Comparison of ENCODE assay signal across 8 cellular contexts in genomic region chr19:9819590-9819898, GRCh38. TPM values are rescaled to one million over a fixed set of nuclear protein-coding genes. Genes with fewer than 3 reads are reported as not detected.
DNase-seq lines count a peak whose midpoint lies in the region; ATAC-seq and TF ChIP-seq lines count a peak whose summit lies in the region.

No MANE protein-coding gene starts in this region.

- CTCF ChIA-PET in activated B cell treated with CpG ODN at 0.5 μM for 24 hours (lab: Charles Lee) = no interaction called here

- H3K9me3 Mint-ChIP-seq in activated T-cell treated with anti-CD3 and anti-CD28 coated beads, Interleukin-2, amount 50 U/mL, for 4 hours = no peaks in the 10 kb centered on the region
- H3K9me3 Mint-ChIP-seq in activated B cell treated with CpG ODN at 0.5 μM for 24 hours = peaks cover 3% of the 10 kb centered on the region

- H3K27ac ChIP-seq in iPS-18a (ENCODE audit: low read length) (no peak overlapping the region), thymus (ENCODE audit: low read depth) (peak overlapping the region; percentile 91)

- H3K4me1 Mint-ChIP-seq in activated T-cell treated with anti-CD3 and anti-CD28 coated beads, Interleukin-2, amount 50 U/mL, for 4 hours (ENCODE audit: low read depth) = peaks cover 28% of the 10 kb centered on the region
- peaks cover 24% of the 10 kb centered on the region for H3K4me1 Mint-ChIP-seq in activated B cell treated with CpG ODN at 0.5 μM for 24 hours

- no peaks in the 10 kb centered on the region for H3K27me3 ChIP-seq in iPS-18a (ENCODE audit: control insufficient read depth, insufficient read depth, low read length)
- no peaks in the 10 kb centered on the region for H3K27me3 ChIP-seq in thymus (ENCODE audit: control insufficient read depth, insufficient read depth)

- POLR2A ChIA-PET in activated B cell treated with CpG ODN at 0.5 μM for 24 hours (lab: Charles Lee) = interaction anchor here (0.6 to 1.9 kb wide), 13 partner anchors 8 to 1948 kb away, joined by 3 to 34 read pairs (median 7); partner anchors contain the start of genes ANGPTL6, PIN1, UBL5 and ZNF121

- H3K9ac ChIP-seq in iPS-18a (ENCODE audit: low read length) = no peak overlapping the region

- H3K27ac Mint-ChIP-seq in activated B cell treated with CpG ODN at 0.5 μM for 24 hours = peak overlapping the region; percentile 92

- H3K9me3 ChIP-seq in iPS-18a (ENCODE audit: control insufficient read depth, low read depth, low read length) = no peaks in the 10 kb centered on the region
- H3K9me3 ChIP-seq in thymus (ENCODE audit: control insufficient read depth) = peaks cover 5% of the 10 kb centered on the region

- H3K27me3 Mint-ChIP-seq in activated T-cell treated with anti-CD3 and anti-CD28 coated beads, Interleukin-2, amount 50 U/mL, for 4 hours (ENCODE audit: low read depth) = no peaks in the 10 kb centered on the region
- H3K27me3 Mint-ChIP-seq in activated B cell treated with CpG ODN at 0.5 μM for 24 hours = no peaks in the 10 kb centered on the region

- H3K4me1 ChIP-seq in iPS-18a (ENCODE audit: control insufficient read depth, low read depth, low read length) (peaks cover 3% of the 10 kb centered on the region), thymus (ENCODE audit: control insufficient read depth, insufficient read depth, low read length) (peaks cover 7% of the 10 kb centered on the region)

- intact Hi-C loops in activated B cell treated with CpG ODN at 0.5 μM for 24 hours (cut with micrococcal nuclease) = loop anchor here (1.0 to 5.0 kb wide), 12 partner anchors 8 to 1307 kb away; partner anchors contain the start of genes CARM1, PIN1, UBL5 and ZNF121

- DNase-seq in activated T-cell treated with anti-CD3 and anti-CD28 coated beads, Interleukin-2, amount 50 U/mL, for 4 hours = no peak
- no peak for DNase-seq in activated T-cell treated with anti-CD3 and anti-CD28 coated beads, Interleukin-2, amount 50 U/mL, for 48 hours
- DNase-seq in activated B cell treated with CpG ODN at 0.5 μM for 24 hours = no peak
- DNase-seq in activated CD8-positive, alpha-beta memory T cell treated with anti-CD3 and anti-CD28 coated beads, Interleukin-2, amount 50 U/mL, for 4 hours = no peak
- DNase-seq in COLO668 (lab: John Stamatoyannopoulos, UW; ENCODE audit: unreplicated experiment) = no peak

- H3K36me3 Mint-ChIP-seq in activated T-cell treated with anti-CD3 and anti-CD28 coated beads, Interleukin-2, amount 50 U/mL, for 4 hours (ENCODE audit: insufficient read depth) = peaks cover 9% of the 10 kb centered on the region
- H3K36me3 Mint-ChIP-seq in activated B cell treated with CpG ODN at 0.5 μM for 24 hours (ENCODE audit: low read depth) = peaks cover 31% of the 10 kb centered on the region

- peak overlapping the region; percentile 91 for H3K4me3 Mint-ChIP-seq in activated T-cell treated with anti-CD3 and anti-CD28 coated beads, Interleukin-2, amount 50 U/mL, for 4 hours
- peak overlapping the region; percentile 94 for H3K4me3 Mint-ChIP-seq in activated B cell treated with CpG ODN at 0.5 μM for 24 hours

- ATAC-seq in activated T-cell treated with anti-CD3 and anti-CD28 coated beads, Interleukin-2, amount 50 U/mL, for 4 hours = no peak
- ATAC-seq in activated B cell treated with CpG ODN at 0.5 μM for 24 hours (ENCODE audit: low read depth) = no peak
- no peak for ATAC-seq in HG03095 (IDR thresholded peaks at IDR 0.05; ENCODE audit: unreplicated experiment)

- H3K36me3 ChIP-seq in iPS-18a (ENCODE audit: control insufficient read depth, low read depth, low read length) = no peaks in the 10 kb centered on the region
- H3K36me3 ChIP-seq in thymus (ENCODE audit: control insufficient read depth, insufficient read depth) = peaks cover 29% of the 10 kb centered on the region

- WGBS in thymus = 2% methylated on average over 21 of the region's 21 CpGs

- H3K4me3 ChIP-seq in iPS-18a (ENCODE audit: low read length) = peak overlapping the region; percentile 25
- H3K4me3 ChIP-seq in thymus (ENCODE audit: low read length) = peak overlapping the region; percentile 98

- no peak for TF ChIP-seq CTCF in activated B cell treated with CpG ODN at 0.5 μM for 24 hours (IDR thresholded peaks at IDR 0.05)

RNA-seq across cellular contexts. Expression of gene FBXL12, which starts 0.7 kb away (rescaled TPM):
- 10 to 100 TPM; 20.8 to 22.7 (median 22.3) TPM for total RNA-seq in activated T-cell treated with anti-CD3 and anti-CD28 coated beads, Interleukin-2, amount 50 U/mL, for 4 hours
- total RNA-seq in activated B cell treated with CpG ODN at 0.5 μM for 24 hours = 34.6 and 41.9 TPM in 2 replicates
- 40.1 TPM for polyA plus RNA-seq in thymus

RNA-seq across cellular contexts. Expression of gene UBL5, which starts 8.2 kb away (rescaled TPM):
- 100 to 1,000 TPM; 323 to 345 (median 343) TPM for total RNA-seq in activated T-cell treated with anti-CD3 and anti-CD28 coated beads, Interleukin-2, amount 50 U/mL, for 4 hours
- total RNA-seq in activated B cell treated with CpG ODN at 0.5 μM for 24 hours = 270 and 285 TPM in 2 replicates
- 749 TPM for polyA plus RNA-seq in thymus

RNA-seq across cellular contexts. Expression of gene PIN1, which starts 15.6 kb away (rescaled TPM):
- 10 to 100 TPM; 95.8 to 99.4 (median 97.9) TPM for total RNA-seq in activated T-cell treated with anti-CD3 and anti-CD28 coated beads, Interleukin-2, amount 50 U/mL, for 4 hours
- 57.1 and 66.0 TPM in 2 replicates for total RNA-seq in activated B cell treated with CpG ODN at 0.5 μM for 24 hours
- 87.5 TPM for polyA plus RNA-seq in thymus

RNA-seq across cellular contexts. Expression of gene ZNF846, which starts 51.0 kb away (rescaled TPM):
- 1 to 10 TPM; 2.6 to 3.1 (median 2.7) TPM for total RNA-seq in activated T-cell treated with anti-CD3 and anti-CD28 coated beads, Interleukin-2, amount 50 U/mL, for 4 hours
- total RNA-seq in activated B cell treated with CpG ODN at 0.5 μM for 24 hours = 7.9 and 10.7 TPM in 2 replicates
- 23.1 TPM for polyA plus RNA-seq in thymus
